In the genomic region with DNA sequence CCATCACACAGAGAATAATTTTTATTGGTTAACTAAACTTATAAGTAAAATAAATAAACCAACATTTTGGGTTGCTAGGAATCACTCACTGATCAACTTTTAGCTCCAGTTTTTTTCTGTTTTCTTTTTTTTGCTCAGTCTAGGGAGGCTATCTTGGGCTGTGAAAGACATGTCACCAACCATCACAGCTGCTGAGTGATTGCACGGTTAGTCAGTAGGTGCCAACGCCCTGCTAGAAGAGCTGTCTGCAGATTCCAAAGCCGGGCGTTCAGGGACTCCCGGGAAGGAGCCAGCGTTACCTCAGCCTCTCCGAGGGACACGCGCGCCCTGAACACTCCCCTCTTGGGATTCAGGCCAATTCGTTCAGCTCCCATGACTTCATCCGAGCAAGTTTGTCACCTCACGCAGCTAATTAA, we compare ENCODE assay signal across 8 cellular contexts. TPM values are rescaled to one million over a fixed set of nuclear protein-coding genes. Genes with fewer than 3 reads are reported as not detected.
DNase-seq lines count a peak whose midpoint lies in the region; ATAC-seq and TF ChIP-seq lines count a peak whose summit lies in the region.

No MANE protein-coding gene starts in this region.

- DNase-seq in A172 (ENCODE audit: low spot score) (peak; percentile 90), GM06990 (ENCODE audit: extremely low read depth, insufficient read length) (no peak), NCI-H146 (lab: John Stamatoyannopoulos, UW) (peak; percentile 94), right cardiac atrium (peak in 2 of 3 donors; percentile 82 to 86), renal cortical epithelial cell (ENCODE audit: low read depth) (peak; percentile 80), midbrain (lab: John Stamatoyannopoulos, UW) (no peak)
- no peak for DNase-seq in activated naive CD8-positive, alpha-beta T cell treated with anti-CD3 and anti-CD28 coated beads, Interleukin-2, amount 50 U/mL, for 24 hours

- intact Hi-C loops in right cardiac atrium (cut with DNase I), result no loop called here

- no peaks in the 10 kb centered on the region for H3K9me3 ChIP-seq in right cardiac atrium (ENCODE audit: control insufficient read depth, low read length)

- H3K9me3 Mint-ChIP-seq in activated naive CD8-positive, alpha-beta T cell treated with anti-CD3 and anti-CD28 coated beads, Interleukin-2, amount 50 U/mL, for 24 hours, result peaks cover 5% of the 10 kb centered on the region

- peaks cover under 1% of the 10 kb centered on the region for H3K27me3 Mint-ChIP-seq in activated naive CD8-positive, alpha-beta T cell treated with anti-CD3 and anti-CD28 coated beads, Interleukin-2, amount 50 U/mL, for 24 hours

- peak overlapping the region; percentile 94 for H3K27ac ChIP-seq in right cardiac atrium (ENCODE audit: low read length)

- peak overlapping the region; percentile 100 for H3K27ac Mint-ChIP-seq in activated naive CD8-positive, alpha-beta T cell treated with anti-CD3 and anti-CD28 coated beads, Interleukin-2, amount 50 U/mL, for 24 hours

- under 1% methylated on average over 13 of the region's 13 CpGs for WGBS in right cardiac atrium

- H3K27me3 ChIP-seq in GM06990 (replicated peaks; ENCODE audit: control insufficient read depth, insufficient read depth, low read length) (no peaks in the 10 kb centered on the region), right cardiac atrium (ENCODE audit: control insufficient read depth, insufficient read depth) (no peaks in the 10 kb centered on the region)

- H3K4me1 Mint-ChIP-seq in activated naive CD8-positive, alpha-beta T cell treated with anti-CD3 and anti-CD28 coated beads, Interleukin-2, amount 50 U/mL, for 24 hours, result peaks cover 53% of the 10 kb centered on the region

- peak overlapping the region; percentile 99 for H3K4me3 Mint-ChIP-seq in activated naive CD8-positive, alpha-beta T cell treated with anti-CD3 and anti-CD28 coated beads, Interleukin-2, amount 50 U/mL, for 24 hours

- H3K4me1 ChIP-seq in right cardiac atrium (ENCODE audit: control insufficient read depth, insufficient read depth, low read length), result no peaks in the 10 kb centered on the region

- no peak for TF ChIP-seq CTCF in GM06990 (IDR thresholded peaks at IDR 0.05; ENCODE audit: insufficient read depth, low read length, poor library complexity, severe bottlenecking)

- H3K4me3 ChIP-seq in GM06990 (replicated peaks; ENCODE audit: low read depth, low read length), result peak overlapping the region; percentile 92
- H3K4me3 ChIP-seq in right cardiac atrium (ENCODE audit: low read length), result peak overlapping the region; percentile 85

- no peaks in the 10 kb centered on the region for H3K36me3 ChIP-seq in GM06990 (ENCODE audit: control insufficient read depth, insufficient read depth, low read length)

- peaks cover 27% of the 10 kb centered on the region for H3K36me3 Mint-ChIP-seq in activated naive CD8-positive, alpha-beta T cell treated with anti-CD3 and anti-CD28 coated beads, Interleukin-2, amount 50 U/mL, for 24 hours (ENCODE audit: low read depth)

- peak; percentile 28 for ATAC-seq in HG02759 (IDR thresholded peaks at IDR 0.05; ENCODE audit: unreplicated experiment)
- ATAC-seq in activated naive CD8-positive, alpha-beta T cell treated with anti-CD3 and anti-CD28 coated beads, Interleukin-2, amount 50 U/mL, for 24 hours, result peak; percentile 11
- peak; percentile 87 to 93 for ATAC-seq in right cardiac atrium

RNA-seq across cellular contexts. Expression of a gene that starts 0.6 kb away (rescaled TPM):
- total RNA-seq in A172 (2014; rRNA removed; shearing (Covaris generic)), result 82.7 and 115 TPM in 2 replicates
- total RNA-seq in right cardiac atrium (10 to 100 TPM; 25.2 to 37.9 (median 35.5) TPM), renal cortical epithelial cell (15.6 and 37.9 TPM in 2 replicates)
- polyA plus RNA-seq in right cardiac atrium, result 16.8 TPM

RNA-seq across cellular contexts. Expression of a gene that starts 26.2 kb away (rescaled TPM):
- 109 and 157 TPM in 2 replicates for total RNA-seq in A172 (2014; rRNA removed; shearing (Covaris generic))
- total RNA-seq in right cardiac atrium (100 to 1,000 TPM; 107 to 165 (median 160) TPM), renal cortical epithelial cell (24.5 and 40.3 TPM in 2 replicates)
- 113 TPM for polyA plus RNA-seq in right cardiac atrium

Comparison
In these comparisons a context has a peak if more than half of its experiments do, and no peak if none do; other contexts are left out.
1. DNase-seq: peak in A172 (single experiment), NCI-H146 (single experiment), right cardiac atrium (2 of 3) and renal cortical epithelial cell (single experiment); none in GM06990 (single experiment), activated naive CD8-positive, alpha-beta T cell treated with anti-CD3 and anti-CD28 coated beads, Interleukin-2, amount 50 U/mL, for 24 hours (single experiment) and midbrain (single experiment).
2. ATAC-seq: peak in every context shown above with its lines; median percentile 90 in right cardiac atrium; 28 in HG02759; 11 in activated naive CD8-positive, alpha-beta T cell treated with anti-CD3 and anti-CD28 coated beads, Interleukin-2, amount 50 U/mL, for 24 hours.